In the genomic region with DNA sequence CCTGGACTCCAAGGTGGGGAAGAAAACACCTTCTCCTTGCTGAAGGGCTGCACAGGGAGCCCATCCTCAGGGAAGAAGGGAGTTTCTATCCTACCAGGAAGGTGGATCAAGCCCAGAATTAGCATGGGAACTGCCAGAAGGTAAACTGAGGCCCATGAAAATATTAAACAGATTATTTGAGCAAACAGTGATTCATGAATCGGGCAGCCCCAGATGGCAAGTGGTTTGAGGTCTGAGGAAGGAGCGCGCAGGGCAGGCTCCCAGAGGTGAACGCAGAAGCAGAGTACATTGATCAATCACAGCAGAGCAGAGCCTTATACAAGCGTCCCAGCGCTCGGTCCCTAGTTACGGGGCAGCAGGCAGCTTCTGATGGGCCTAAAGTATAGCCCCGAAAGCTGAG, we compare ENCODE assay signal across 28 cellular contexts.
"Had no signal": no experiment of that assay in that cellular context is flagged by ENCODE, and none has a peak within 500 bp of the region (broad histone marks: within the 10 kb centered on the region; RNA-seq: fewer than 3 reads in every experiment).

No MANE protein-coding gene starts in this region.

- H3K9me3 Mint-ChIP-seq: naive B cell; naive thymus-derived CD8-positive, alpha-beta T cell; natural killer cell treated with Interleukin-12 subunit alpha and Interleukin-12 subunit beta and Interleukin-15 and Interleukin-18, amount 100 ng/mL, for 72 hours; neural crest cell; stimulated activated effector memory CD8-positive, alpha-beta T cell treated with anti-CD3 and anti-CD28 coated beads, Interleukin-12 subunit alpha, Interleukin-12 subunit beta, amount 100 ng/mL, for 72 hours; stimulated activated naive B cell treated with anti-CD40 and anti-IgM and Interleukin-4, amounts not matched to agents 10 μg/mL and 1 μg/mL and 100 μg/mL, for 72 hours; stimulated activated naive CD8-positive, alpha-beta T cell treated with anti-CD3 and anti-CD28 coated beads, Interleukin-15, Interleukin-2, amounts not matched to agents 100 ng/mL and 50 ng/mL, for 24 hours had no signal

- H3K4me1 Mint-ChIP-seq: neural crest cell; stimulated activated effector memory CD8-positive, alpha-beta T cell treated with anti-CD3 and anti-CD28 coated beads, Interleukin-12 subunit alpha, Interleukin-12 subunit beta, amount 100 ng/mL, for 72 hours had no signal

- DNase-seq: naive B cell; naive thymus-derived CD8-positive, alpha-beta T cell; nephron progenitor cell; nucleus accumbens; pancreas; psoas muscle; right cardiac atrium; right lobe of liver; stimulated activated CD4-positive, alpha-beta T cell treated with anti-CD3 and anti-CD28 coated beads, Interleukin-15, amount 100 ng/mL, for 24 hours; stimulated activated CD4-positive, alpha-beta T cell treated with anti-CD3 and anti-CD28 coated beads, Interleukin-2, amount 100 ng/mL, for 24 hours; stimulated activated CD4-positive, alpha-beta T cell treated with anti-CD3 and anti-CD28 coated beads, Interleukin-2, amount 100 ng/mL, for 48 hours; stimulated activated CD4-positive, alpha-beta T cell treated with anti-CD3 and anti-CD28 coated beads, Interleukin-4, amount 100 ng/mL, for 24 hours; stimulated activated naive B cell treated with anti-CD40 and anti-IgM and Interleukin-4, amounts not matched to agents 10 μg/mL and 1 μg/mL and 100 μg/mL, for 72 hours; stimulated activated naive CD4-positive, alpha-beta T cell treated with Interleukin-2 at 50 U/mL for 16 hours; stomach; thyroid gland; trophoblast cell had no signal

- H3K4me3 ChIP-seq: pancreas, psoas muscle, right lobe of liver, skin epidermis, smooth muscle cell, stomach, thoracic aorta, thyroid gland, tibial nerve, upper lobe of left lung, vagina had no signal

- H3K36me3 ChIP-seq: neutrophil, pancreas, right lobe of liver, stomach, thoracic aorta, thyroid gland, tibial nerve, upper lobe of left lung, vagina had no signal

- H3K27ac Mint-ChIP-seq: naive B cell; naive thymus-derived CD8-positive, alpha-beta T cell; natural killer cell treated with Interleukin-12 subunit alpha and Interleukin-12 subunit beta and Interleukin-15 and Interleukin-18, amount 100 ng/mL, for 72 hours; nephron progenitor cell; stimulated activated effector memory CD8-positive, alpha-beta T cell treated with anti-CD3 and anti-CD28 coated beads, Interleukin-12 subunit alpha, Interleukin-12 subunit beta, amount 100 ng/mL, for 72 hours; stimulated activated naive CD8-positive, alpha-beta T cell treated with anti-CD3 and anti-CD28 coated beads, Interleukin-15, Interleukin-2, amounts not matched to agents 100 ng/mL and 50 ng/mL, for 24 hours had no signal

- H3K36me3 Mint-ChIP-seq: naive B cell; naive thymus-derived CD8-positive, alpha-beta T cell; natural killer cell treated with Interleukin-12 subunit alpha and Interleukin-12 subunit beta and Interleukin-15 and Interleukin-18, amount 100 ng/mL, for 72 hours; stimulated activated effector memory CD8-positive, alpha-beta T cell treated with anti-CD3 and anti-CD28 coated beads, Interleukin-12 subunit alpha, Interleukin-12 subunit beta, amount 100 ng/mL, for 72 hours; stimulated activated naive B cell treated with anti-CD40 and anti-IgM and Interleukin-4, amounts not matched to agents 10 μg/mL and 1 μg/mL and 100 μg/mL, for 72 hours had no signal

- H3K9me3 ChIP-seq: neutrophil, pancreas, psoas muscle, right lobe of liver, stomach, thoracic aorta, thyroid gland, tibial nerve, upper lobe of left lung, vagina had no signal

- H3K4me3 Mint-ChIP-seq: naive B cell; naive thymus-derived CD8-positive, alpha-beta T cell; natural killer cell treated with Interleukin-12 subunit alpha and Interleukin-12 subunit beta and Interleukin-15 and Interleukin-18, amount 100 ng/mL, for 72 hours; nephron progenitor cell; neural crest cell; stimulated activated effector memory CD8-positive, alpha-beta T cell treated with anti-CD3 and anti-CD28 coated beads, Interleukin-12 subunit alpha, Interleukin-12 subunit beta, amount 100 ng/mL, for 72 hours; stimulated activated naive B cell treated with anti-CD40 and anti-IgM and Interleukin-4, amounts not matched to agents 10 μg/mL and 1 μg/mL and 100 μg/mL, for 72 hours; stimulated activated naive CD8-positive, alpha-beta T cell treated with anti-CD3 and anti-CD28 coated beads, Interleukin-15, Interleukin-2, amounts not matched to agents 100 ng/mL and 50 ng/mL, for 24 hours had no signal

- H3K27me3 ChIP-seq: neutrophil, pancreas, right lobe of liver, thyroid gland, tibial nerve, upper lobe of left lung, vagina had no signal

- H3K27ac ChIP-seq: neutrophil, pancreas, psoas muscle, right lobe of liver, skin epidermis, stomach, thoracic aorta, thyroid gland, tibial nerve, upper lobe of left lung, vagina had no signal

- H3K4me1 ChIP-seq: pancreas, psoas muscle, stomach, thyroid gland, upper lobe of left lung, vagina had no signal
